In the genomic region with DNA sequence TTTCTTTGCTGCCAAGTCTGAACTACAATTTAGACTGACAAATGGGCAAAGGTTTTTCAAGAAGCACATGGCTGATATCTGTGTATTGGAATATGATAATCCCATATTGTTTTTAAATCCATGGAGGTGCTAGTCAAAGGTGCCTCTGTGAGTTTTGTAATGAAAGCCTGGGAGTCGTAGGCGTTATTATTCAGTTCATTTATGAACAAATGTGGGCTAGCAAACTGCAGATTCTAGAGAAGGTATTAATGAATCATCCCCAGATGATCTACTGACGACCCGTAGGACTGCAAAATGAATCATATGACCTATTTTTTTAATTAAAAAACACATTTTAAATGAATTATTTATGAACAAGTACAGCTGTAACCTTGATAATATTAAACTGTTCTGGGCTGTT, we compare ENCODE assay signal across 26 cellular contexts.
"Had no signal": no experiment of that assay in that cellular context is flagged by ENCODE, and none has a peak within 500 bp of the region (broad histone marks: within the 10 kb centered on the region; RNA-seq: fewer than 3 reads in every experiment).

No MANE protein-coding gene starts in this region.

- DNase-seq: activated effector memory CD4-positive, alpha-beta T cell treated with anti-CD3 and anti-CD28 coated beads, Interleukin-2, amount 50 U/mL, for 16 hours; activated effector memory CD4-positive, alpha-beta T cell treated with Interleukin-2 at 50 U/mL for 16 hours; activated gamma-delta T cell; activated gamma-delta T cell treated with Interleukin-2 at 50 U/mL for 16 hours; activated naive CD4-positive, alpha-beta T cell; activated naive CD4-positive, alpha-beta T cell treated with anti-CD3 and anti-CD28 coated beads for 36 hours; activated naive CD4-positive, alpha-beta T cell treated with anti-CD3 and anti-CD28 coated beads, Interleukin-2, amount 10 ng/mL, durations not matched to agents 7 days and 5 days; activated naive CD4-positive, alpha-beta T cell treated with anti-CD3 and anti-CD28 coated beads, Interleukin-2, amount 50 U/mL, for 16 hours; activated naive CD4-positive, alpha-beta T cell treated with Interleukin-2 at 50 U/mL for 16 hours; activated naive CD8-positive, alpha-beta T cell treated with anti-CD3 and anti-CD28 coated beads for 36 hours; activated naive CD8-positive, alpha-beta T cell treated with anti-CD3 and anti-CD28 coated beads, Interleukin-2, amount 10 ng/mL, durations not matched to agents 7 days and 5 days; activated naive CD8-positive, alpha-beta T cell treated with anti-CD3 and anti-CD28 coated beads, Interleukin-2, amount 50 U/mL, for 24 hours; activated T-cell treated with anti-CD3 and anti-CD28 coated beads, Interleukin-2, amount 50 U/mL, for 1 hour; activated T-cell treated with anti-CD3 and anti-CD28 coated beads, Interleukin-2, amount 50 U/mL, for 24 hours; activated T-cell treated with anti-CD3 and anti-CD28 coated beads, Interleukin-2, amount 50 U/mL, for 4 hours; activated T-cell treated with anti-CD3 and anti-CD28 coated beads, Interleukin-2, amount 50 U/mL, for 48 hours; activated T-cell treated with anti-CD3 and anti-CD28 coated beads, Interleukin-2, amount 50 U/mL, for 72 hours; adrenal gland; amniotic stem cell; amygdala; anterior cingulate cortex; aorta; body of pancreas; brain microvascular endothelial cell; central memory CD4-positive, alpha-beta T cell; cerebellar nuclear complex had no signal
